Comparison of ENCODE assay signal across 8 cellular contexts in the genomic region with DNA sequence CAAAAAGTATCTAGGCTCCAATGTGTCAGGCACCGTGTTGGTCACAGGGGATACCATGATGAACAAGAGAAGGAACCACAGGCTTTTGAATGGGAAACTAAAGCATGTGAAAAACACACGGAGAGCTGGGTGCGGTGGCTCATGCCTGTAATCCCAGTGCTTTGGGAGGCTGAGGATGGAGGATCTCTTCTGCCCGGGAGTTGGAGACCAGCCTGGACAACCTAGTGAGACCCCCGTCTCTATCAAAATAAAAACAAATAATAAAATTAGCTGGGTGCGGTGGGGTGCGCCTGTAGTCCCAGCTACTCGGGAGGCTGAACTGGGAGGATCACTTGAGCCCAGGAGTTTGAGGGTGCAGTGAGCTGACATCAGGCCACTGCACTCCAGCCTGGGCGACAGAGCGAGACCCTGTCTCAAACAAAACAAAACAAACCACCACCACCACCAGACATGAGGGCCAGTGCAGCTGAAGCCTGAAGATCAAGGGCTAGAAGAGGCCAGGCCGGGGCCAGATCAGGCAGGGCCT. TPM values are rescaled to one million over a fixed set of nuclear protein-coding genes. Genes with fewer than 3 reads are reported as not detected.
A peak's percentile ranks its signal among the peaks of the same experiment; 100 is the strongest.
DNase-seq lines count a peak whose midpoint lies in the region; ATAC-seq and TF ChIP-seq lines count a peak whose summit lies in the region.

No MANE protein-coding gene starts in this region.

- peaks cover 9 to 38% (median 11%) of the 10 kb centered on the region in 3 donors for H3K36me3 Mint-ChIP-seq in CD8-positive, alpha-beta memory T cell
- H3K36me3 Mint-ChIP-seq in effector memory CD8-positive, alpha-beta T cell (ENCODE audit: insufficient read depth), result peaks cover 42% of the 10 kb centered on the region

- H3K4me3 ChIP-seq in CD8-positive, alpha-beta memory T cell (ENCODE audit: low read length), result peak overlapping the region; percentile 93
- H3K4me3 ChIP-seq in MM.1S (ENCODE audit: low read length) (peak overlapping the region; percentile 83), neutrophil (ENCODE audit: low read depth in 1 of 2, low read length in 1 of 2) (peak overlapping the region; percentile 90 to 92)

- peaks cover 29% of the 10 kb centered on the region for H3K36me3 ChIP-seq in CD8-positive, alpha-beta memory T cell (ENCODE audit: insufficient read depth, low read length)
- H3K36me3 ChIP-seq in MM.1S (replicated peaks; ENCODE audit: insufficient read depth, low read length), result peaks cover 8% of the 10 kb centered on the region
- H3K36me3 ChIP-seq in neutrophil, result peaks cover 28% of the 10 kb centered on the region

- peaks cover 10 to 33% (median 21%) of the 10 kb centered on the region in 3 donors for H3K4me1 Mint-ChIP-seq in CD8-positive, alpha-beta memory T cell
- H3K4me1 Mint-ChIP-seq in effector memory CD8-positive, alpha-beta T cell (ENCODE audit: low read depth in 2 of 2), result peaks cover 11 to 13% of the 10 kb centered on the region in 2 donors

- CTCF ChIA-PET in CD8-positive, alpha-beta memory T cell (lab: Charles Lee), result interaction anchor here (1.4 to 1.6 kb wide), 3 partner anchors 9 to 175 kb away, joined by 4 to 6 read pairs (median 4); no protein-coding TSS in a partner anchor

- peak overlapping the region; percentile 84 for H3K27ac ChIP-seq in CD8-positive, alpha-beta memory T cell (ENCODE audit: low read depth, low read length)
- H3K27ac ChIP-seq in MM.1S (ENCODE audit: low read length), result peak overlapping the region; percentile 47; the same call in 1 of the 2 replicates
- H3K27ac ChIP-seq in neutrophil, result peak overlapping the region; percentile 70

- H3K27me3 Mint-ChIP-seq in CD8-positive, alpha-beta memory T cell, result peaks cover 0 to 9% of the 10 kb centered on the region in 2 donors
- H3K27me3 Mint-ChIP-seq in effector memory CD8-positive, alpha-beta T cell, result no peaks in the 10 kb centered on the region

- H3K9ac ChIP-seq in MM.1S (ENCODE audit: low read length), result peak overlapping the region; percentile 86

- no peaks in the 10 kb centered on the region for H4K20me1 ChIP-seq in MM.1S (ENCODE audit: insufficient read depth, low read length)

- H3K4me3 Mint-ChIP-seq in CD8-positive, alpha-beta memory T cell, result peak overlapping the region; percentile 83 to 95 (median 90)
- peak overlapping the region; percentile 85 to 90 for H3K4me3 Mint-ChIP-seq in effector memory CD8-positive, alpha-beta T cell

- peak overlapping the region; percentile 90 to 98 (median 94) for H3K27ac Mint-ChIP-seq in CD8-positive, alpha-beta memory T cell
- peak overlapping the region; percentile 90 to 92 for H3K27ac Mint-ChIP-seq in effector memory CD8-positive, alpha-beta T cell

- no peaks in the 10 kb centered on the region for H3K9me2 ChIP-seq in MM.1S (replicated peaks; ENCODE audit: insufficient read depth, low read length)

- DNase-seq in CD8-positive, alpha-beta memory T cell, result no peak
- DNase-seq in MM.1S (no peak), Ammon's horn (ENCODE audit: low spot score) (no peak), KG1 (lab: John Stamatoyannopoulos, UW) (no peak)
- DNase-seq in effector memory CD8-positive, alpha-beta T cell, result no peak
- no peak for DNase-seq in stimulated activated CD4-positive, alpha-beta T cell treated with anti-CD3 and anti-CD28 coated beads, Interleukin-1b, Interleukin-23, amount 100 ng/mL, for 48 hours

- TF ChIP-seq CTCF in MM.1S (IDR thresholded peaks at IDR 0.05; ENCODE audit: low read length), result no peak
- no peak for TF ChIP-seq CTCF in neutrophil (IDR thresholded peaks at IDR 0.05)

- no peak for ATAC-seq in effector memory CD8-positive, alpha-beta T cell (replicated peaks)
- no peak for ATAC-seq in GM19452 (IDR thresholded peaks at IDR 0.05; ENCODE audit: unreplicated experiment)

- H3K4me2 ChIP-seq in MM.1S (ENCODE audit: low read depth, low read length), result peak overlapping the region; percentile 97

- no peaks in the 10 kb centered on the region for H3K9me3 Mint-ChIP-seq in CD8-positive, alpha-beta memory T cell
- H3K9me3 Mint-ChIP-seq in effector memory CD8-positive, alpha-beta T cell, result no peaks in the 10 kb centered on the region

- H3K4me1 ChIP-seq in CD8-positive, alpha-beta memory T cell (ENCODE audit: insufficient read depth, low read length), result peaks cover 21% of the 10 kb centered on the region
- H3K4me1 ChIP-seq in MM.1S (ENCODE audit: low read length) (peaks cover 9% of the 10 kb centered on the region), neutrophil (ENCODE audit: control insufficient read depth in 1 of 2, insufficient read depth in 1 of 2, low read depth in 1 of 2, low read length in 1 of 2) (peaks cover 28 to 35% of the 10 kb centered on the region in 2 experiments)

- no peaks in the 10 kb centered on the region for H3K9me3 ChIP-seq in CD8-positive, alpha-beta memory T cell (ENCODE audit: low read length)
- H3K9me3 ChIP-seq in MM.1S (replicated peaks; ENCODE audit: insufficient read depth, low read length) (no peaks in the 10 kb centered on the region), neutrophil (no peaks in the 10 kb centered on the region)

- H3F3A ChIP-seq in MM.1S (ENCODE audit: insufficient read depth, low read length), result peaks cover 33% of the 10 kb centered on the region

- H2AFZ ChIP-seq in MM.1S (ENCODE audit: low read length), result peak overlapping the region; percentile 65

- H3K79me2 ChIP-seq in MM.1S (ENCODE audit: low read length), result peaks cover 26% of the 10 kb centered on the region

- POLR2A ChIA-PET in CD8-positive, alpha-beta memory T cell (lab: Charles Lee), result interaction anchor here (1.0 to 2.5 kb wide), 2 partner anchors 13 to 36 kb away, joined by 3 to 17 read pairs; partner anchors contain the start of genes AP4M1 and MCM7

- H3K27me3 ChIP-seq in CD8-positive, alpha-beta memory T cell (ENCODE audit: insufficient read depth, low read length, poor library complexity, severe bottlenecking), result no peaks in the 10 kb centered on the region
- no peaks in the 10 kb centered on the region for H3K27me3 ChIP-seq in MM.1S (replicated peaks; ENCODE audit: insufficient read depth, low read length)
- H3K27me3 ChIP-seq in neutrophil, result no peaks in the 10 kb centered on the region

RNA-seq across cellular contexts. Expression of gene COPS6, which starts 0.6 kb away (rescaled TPM):
- 100 to 1,000 TPM; 110 to 111 TPM for total RNA-seq in CD8-positive, alpha-beta memory T cell
- polyA plus RNA-seq in CD8-positive, alpha-beta memory T cell, result 144 TPM

RNA-seq across cellular contexts. Expression of gene ZNF3, which starts 6.6 kb away (rescaled TPM):
- total RNA-seq in CD8-positive, alpha-beta memory T cell, result 10 to 100 TPM; 26.8 to 27.9 TPM
- 29.8 TPM for polyA plus RNA-seq in CD8-positive, alpha-beta memory T cell

RNA-seq across cellular contexts. Expression of gene MCM7, which starts 13.0 kb away (rescaled TPM):
- total RNA-seq in CD8-positive, alpha-beta memory T cell, result 100 to 1,000 TPM; 440 to 452 TPM
- polyA plus RNA-seq in CD8-positive, alpha-beta memory T cell, result 28.9 TPM

RNA-seq across cellular contexts. Expression of gene AP4M1, which starts 13.3 kb away (rescaled TPM):
- 10 to 100 TPM; 13.8 to 17.3 TPM for total RNA-seq in CD8-positive, alpha-beta memory T cell
- 5.2 TPM for polyA plus RNA-seq in CD8-positive, alpha-beta memory T cell

RNA-seq across cellular contexts. Expression of gene TAF6, which starts 31.0 kb away (rescaled TPM):
- total RNA-seq in CD8-positive, alpha-beta memory T cell, result 10 to 100 TPM; 75.7 to 82.3 TPM
- 39.8 TPM for polyA plus RNA-seq in CD8-positive, alpha-beta memory T cell
